22 cellular contexts compared by ENCODE assay signal in the genomic region with DNA sequence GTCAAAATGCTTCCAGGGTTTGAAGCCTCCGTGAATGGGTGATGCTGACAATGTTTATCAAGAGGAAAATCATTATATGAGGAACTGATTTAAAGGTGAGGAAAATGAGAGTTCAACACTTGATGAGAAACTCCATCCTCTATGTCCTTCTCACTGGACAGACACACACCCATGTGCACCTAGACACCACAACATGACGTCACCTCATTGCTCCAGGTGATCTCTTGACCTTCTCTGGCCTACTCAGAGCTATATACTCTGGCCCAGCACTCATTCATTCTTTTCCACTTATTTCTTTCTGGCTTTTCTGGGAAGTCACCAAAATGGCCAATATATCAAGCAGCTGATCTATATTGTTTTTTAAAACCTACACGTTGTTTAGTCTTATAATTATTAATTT.
DNase-seq lines count a peak whose midpoint lies in the region; ATAC-seq and TF ChIP-seq lines count a peak whose summit lies in the region.
"Had no signal": no experiment of that assay in that cellular context is flagged by ENCODE, and none has a peak within 500 bp of the region (broad histone marks: within the 10 kb centered on the region; RNA-seq: fewer than 3 reads in every experiment).

No MANE protein-coding gene starts in this region.

- TF ChIP-seq CTCF in HCT116 (IDR thresholded peaks at IDR 0.05 in 2 of 3, conservative IDR thresholded peaks at IDR 0.05 in 1 of 3; ENCODE audit: borderline replicate concordance in 1 of 3, insufficient read depth in 1 of 3, low read depth in 2 of 3, low read length in 2 of 3), result no peak
- no peak for TF ChIP-seq CTCF in RWPE2 (IDR thresholded peaks at IDR 0.05; ENCODE audit: poor library complexity, severe bottlenecking)
- TF ChIP-seq CTCF in mucosa of descending colon (IDR thresholded peaks at IDR 0.05), result no peak

- H4K20me1 ChIP-seq in HCT116 (ENCODE audit: insufficient read depth), result no peaks in the 10 kb centered on the region
- H4K20me1 ChIP-seq: BLaER1 treated with 17β-estradiol and CSF1 and Interleukin-3, amounts not matched to agents 10 nM and 100 nM had no signal

- no peaks in the 10 kb centered on the region for H3K79me2 ChIP-seq in HCT116 (ENCODE audit: insufficient read depth, low read length)

- no peak for TF ChIP-seq POLR2A in HCT116 (IDR thresholded peaks at IDR 0.05; ENCODE audit: borderline replicate concordance, extremely low read depth, insufficient read depth, insufficient read length)

- H3K36me3 ChIP-seq in HCT116 (ENCODE audit: control insufficient read depth in 1 of 2, insufficient read depth in 2 of 2, low read length in 2 of 2) (no peaks in the 10 kb centered on the region), RWPE2 (ENCODE audit: low read depth) (no peaks in the 10 kb centered on the region), mucosa of descending colon (ENCODE audit: low read depth) (no peaks in the 10 kb centered on the region)
- H3K36me3 ChIP-seq: BE2C; BLaER1 treated with 17β-estradiol and CSF1 and Interleukin-3, amounts not matched to agents 10 nM and 100 nM had no signal

- CTCF ChIA-PET in HCT116 (lab: Charles Lee), result no interaction called here

- H3K9ac ChIP-seq in HCT116 (ENCODE audit: low read length), result no peak overlapping the region
- H3K9ac ChIP-seq: BLaER1 treated with 17β-estradiol and CSF1 and Interleukin-3, amounts not matched to agents 10 nM and 100 nM had no signal

- ATAC-seq in HCT116, result no peak
- peak; percentile 57 for ATAC-seq in RWPE2 (ENCODE audit: low read depth)
- ATAC-seq in mucosa of descending colon, result no peak
- ATAC-seq: A549 had no signal

- H3K9me2 ChIP-seq in HCT116 (ENCODE audit: insufficient read depth), result no peaks in the 10 kb centered on the region; the same call in 1 of the 2 replicates

- no peak overlapping the region for H3K27ac ChIP-seq in HCT116 (ENCODE audit: low read depth, low read length)
- H3K27ac ChIP-seq in RWPE2 (ENCODE audit: poor library complexity, severe bottlenecking), result no peak overlapping the region
- H3K27ac ChIP-seq: A549; BLaER1 treated with 17β-estradiol and CSF1 and Interleukin-3, amounts not matched to agents 10 nM and 100 nM had no signal

- no peaks in the 10 kb centered on the region for H3K9me3 ChIP-seq in HCT116 (ENCODE audit: control insufficient read depth in 1 of 2, insufficient read depth in 1 of 2, low read depth in 1 of 2, low read length in 2 of 2)
- H3K9me3 ChIP-seq in RWPE2 (ENCODE audit: severe bottlenecking), result no peaks in the 10 kb centered on the region
- peaks cover 18% of the 10 kb centered on the region for H3K9me3 ChIP-seq in mucosa of descending colon
- H3K9me3 ChIP-seq: A549, BE2C had no signal

- no TSS peak for BruUV-seq in HCT116 (replicated peaks; lab: Mats Ljungman, UMichigan)

- H3K4me1 ChIP-seq in HCT116 (ENCODE audit: control insufficient read depth in 1 of 2, insufficient read depth in 2 of 2, low read length in 2 of 2) (peaks cover 0 to 8% of the 10 kb centered on the region in 2 experiments; a peak in 2 of 4 replicates), RWPE2 (ENCODE audit: insufficient read depth, poor library complexity, severe bottlenecking) (peaks cover 6% of the 10 kb centered on the region), mucosa of descending colon (ENCODE audit: low read depth) (no peaks in the 10 kb centered on the region)
- H3K4me1 ChIP-seq: A549; BE2C; BLaER1 treated with 17β-estradiol and CSF1 and Interleukin-3, amounts not matched to agents 10 nM and 100 nM had no signal

- DNase-seq in ELR (ENCODE audit: low read depth) (peak; percentile 55), HCT116 (ENCODE audit: low read depth, low spot score) (no peak), NCI-H226 (peak; percentile 34), RWPE2 (ENCODE audit: low spot score) (no peak), NCI-H146 (lab: John Stamatoyannopoulos, UW) (no peak), DMS 273 treated with DMSO at 0.1 percent for 48 hours (lab: John Stamatoyannopoulos, UW) (no peak), mucosa of descending colon (no peak), ureter (ENCODE audit: low spot score) (no peak)
- DNase-seq: 8988T; ACHN; AML-193; BE2C; CD4-positive, alpha-beta T cell; CD8-positive, alpha-beta memory T cell; DMS53; DMS79 treated with DMSO at 0.1 percent for 48 hours; GOT3; H7; HCEC 1CT; HFFc6 had no signal

- H3K4me2 ChIP-seq in HCT116 (ENCODE audit: low read length), result no peak overlapping the region
- H3K4me2 ChIP-seq: A549; BLaER1 treated with 17β-estradiol and CSF1 and Interleukin-3, amounts not matched to agents 10 nM and 100 nM had no signal

- RAD21 ChIA-PET in HCT116 (lab: Charles Lee; ENCODE audit: low non-redundant PET in 1 of 2, low total read pairs in 2 of 2, uncharacterized antibody in 2 of 2, unreplicated experiment in 2 of 2), result interaction anchor here in 1 of 2 experiments (0.5 kb wide), 1 partner anchor 1510 kb away, joined by 3 read pairs; no protein-coding TSS in a partner anchor

- H3K27me3 ChIP-seq in HCT116 (ENCODE audit: insufficient read depth, low read length) (no peaks in the 10 kb centered on the region), RWPE2 (ENCODE audit: insufficient read depth, poor library complexity, severe bottlenecking) (no peaks in the 10 kb centered on the region)
- H3K27me3 ChIP-seq: BE2C; BLaER1 treated with 17β-estradiol and CSF1 and Interleukin-3, amounts not matched to agents 10 nM and 100 nM had no signal

- peak overlapping the region; percentile 13 for H2AFZ ChIP-seq in HCT116 (ENCODE audit: low read depth, low read length, poor library complexity, severe bottlenecking)

- no peak overlapping the region for H3K4me3 ChIP-seq in HCT116 (replicated peaks in 1 of 2; ENCODE audit: low read depth in 1 of 2, low read length in 2 of 2)
- H3K4me3 ChIP-seq in RWPE2 (ENCODE audit: severe bottlenecking), result no peak overlapping the region
- H3K4me3 ChIP-seq in mucosa of descending colon, result no peak overlapping the region
- H3K4me3 ChIP-seq: A549; BLaER1 treated with 17β-estradiol and CSF1 and Interleukin-3, amounts not matched to agents 10 nM and 100 nM had no signal

- intact Hi-C loops in HCT116 (cut with micrococcal nuclease), result no loop called here
- intact Hi-C loops in mucosa of descending colon (cut with DNase I, micrococcal nuclease), result no loop called here

- no peak for TF ChIP-seq RAD21 in HCT116 (IDR thresholded peaks at IDR 0.05; ENCODE audit: low read depth)

- POLR2A ChIA-PET in HCT116 (lab: Charles Lee), result no interaction called here

TF ChIP-seq in HCT116, 20 proteins besides CTCF, POLR2A, EP300 and RAD21:
- TF ChIP-seq, protein P1, sequence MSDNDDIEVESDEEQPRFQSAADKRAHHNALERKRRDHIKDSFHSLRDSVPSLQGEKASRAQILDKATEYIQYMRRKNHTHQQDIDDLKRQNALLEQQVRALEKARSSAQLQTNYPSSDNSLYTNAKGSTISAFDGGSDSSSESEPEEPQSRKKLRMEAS (IDR thresholded peaks at IDR 0.05), result no peak
- TF ChIP-seq, protein P2, sequence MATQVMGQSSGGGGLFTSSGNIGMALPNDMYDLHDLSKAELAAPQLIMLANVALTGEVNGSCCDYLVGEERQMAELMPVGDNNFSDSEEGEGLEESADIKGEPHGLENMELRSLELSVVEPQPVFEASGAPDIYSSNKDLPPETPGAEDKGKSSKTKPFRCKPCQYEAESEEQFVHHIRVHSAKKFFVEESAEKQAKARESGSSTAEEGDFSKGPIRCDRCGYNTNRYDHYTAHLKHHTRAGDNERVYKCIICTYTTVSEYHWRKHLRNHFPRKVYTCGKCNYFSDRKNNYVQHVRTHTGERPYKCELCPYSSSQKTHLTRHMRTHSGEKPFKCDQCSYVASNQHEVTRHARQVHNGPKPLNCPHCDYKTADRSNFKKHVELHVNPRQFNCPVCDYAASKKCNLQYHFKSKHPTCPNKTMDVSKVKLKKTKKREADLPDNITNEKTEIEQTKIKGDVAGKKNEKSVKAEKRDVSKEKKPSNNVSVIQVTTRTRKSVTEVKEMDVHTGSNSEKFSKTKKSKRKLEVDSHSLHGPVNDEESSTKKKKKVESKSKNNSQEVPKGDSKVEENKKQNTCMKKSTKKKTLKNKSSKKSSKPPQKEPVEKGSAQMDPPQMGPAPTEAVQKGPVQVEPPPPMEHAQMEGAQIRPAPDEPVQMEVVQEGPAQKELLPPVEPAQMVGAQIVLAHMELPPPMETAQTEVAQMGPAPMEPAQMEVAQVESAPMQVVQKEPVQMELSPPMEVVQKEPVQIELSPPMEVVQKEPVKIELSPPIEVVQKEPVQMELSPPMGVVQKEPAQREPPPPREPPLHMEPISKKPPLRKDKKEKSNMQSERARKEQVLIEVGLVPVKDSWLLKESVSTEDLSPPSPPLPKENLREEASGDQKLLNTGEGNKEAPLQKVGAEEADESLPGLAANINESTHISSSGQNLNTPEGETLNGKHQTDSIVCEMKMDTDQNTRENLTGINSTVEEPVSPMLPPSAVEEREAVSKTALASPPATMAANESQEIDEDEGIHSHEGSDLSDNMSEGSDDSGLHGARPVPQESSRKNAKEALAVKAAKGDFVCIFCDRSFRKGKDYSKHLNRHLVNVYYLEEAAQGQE (IDR thresholded peaks at IDR 0.05; ENCODE audit: low read depth), result no peak
- TF ChIP-seq EGR1 (IDR thresholded peaks at IDR 0.05; ENCODE audit: low read depth), result no peak
- TF ChIP-seq ELF1 (IDR thresholded peaks at IDR 0.05; ENCODE audit: borderline replicate concordance, low read depth), result no peak
- TF ChIP-seq ZNF274 (IDR thresholded peaks at IDR 0.05; ENCODE audit: low read depth, low read length), result no peak
- TF ChIP-seq SIN3A (IDR thresholded peaks at IDR 0.05; ENCODE audit: low read depth), result no peak
- TF ChIP-seq, protein P3, sequence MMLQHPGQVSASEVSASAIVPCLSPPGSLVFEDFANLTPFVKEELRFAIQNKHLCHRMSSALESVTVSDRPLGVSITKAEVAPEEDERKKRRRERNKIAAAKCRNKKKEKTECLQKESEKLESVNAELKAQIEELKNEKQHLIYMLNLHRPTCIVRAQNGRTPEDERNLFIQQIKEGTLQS (IDR thresholded peaks at IDR 0.05), result no peak
- no peak for TF ChIP-seq FOSL1 (IDR thresholded peaks at IDR 0.05; ENCODE audit: low read depth)
- no peak for TF ChIP-seq SP1 (IDR thresholded peaks at IDR 0.05; ENCODE audit: low read depth)

Comparison
In these comparisons a context has a peak if more than half of its experiments do, and no peak if none do; other contexts are left out.
1. DNase-seq: peak in ELR (single experiment) and NCI-H226 (single experiment); none in HCT116 (single experiment), RWPE2 (single experiment), NCI-H146 (single experiment), DMS 273 treated with DMSO at 0.1 percent for 48 hours (single experiment), mucosa of descending colon (0 of 3) and ureter (single experiment).